11 cellular contexts compared by ENCODE assay signal in genomic region chr14:72961579-72962335, GRCh38. TPM values are rescaled to one million over a fixed set of nuclear protein-coding genes. Genes with fewer than 3 reads are reported as not detected.
DNase-seq lines count a peak whose midpoint lies in the region; ATAC-seq, FAIRE-seq and TF ChIP-seq lines count a peak whose summit lies in the region.
"Had no signal": no experiment of that assay in that cellular context is flagged by ENCODE, and none has a peak within 500 bp of the region (broad histone marks: within the 10 kb centered on the region; RNA-seq: fewer than 3 reads in every experiment).

No MANE protein-coding gene starts in this region.

- no peaks in the 10 kb centered on the region for H3K79me2 ChIP-seq in smooth muscle cell (ENCODE audit: low read depth)
- H3K79me2 ChIP-seq: hepatocyte had no signal

- no peaks in the 10 kb centered on the region for H3F3A ChIP-seq in smooth muscle cell (ENCODE audit: low read depth)

- no peak overlapping the region for H3K4me2 ChIP-seq in smooth muscle cell
- H3K4me2 ChIP-seq: hepatocyte had no signal

- 74% methylated on average over 10 of the region's 10 CpGs for WGBS in smooth muscle cell (ENCODE audit: low lambda C conversion rate)

- TF ChIP-seq POLR2A in H54 (IDR thresholded peaks at IDR 0.05; ENCODE audit: low read depth, low read length), result no peak

- intact Hi-C loops in head of caudate nucleus (cut with DNase I), result no loop called here

- H4K20me1 ChIP-seq in smooth muscle cell (ENCODE audit: low read depth), result no peaks in the 10 kb centered on the region

- no peak overlapping the region for H3K9ac ChIP-seq in smooth muscle cell (ENCODE audit: low read depth)

- no peak overlapping the region for H2AFZ ChIP-seq in smooth muscle cell (ENCODE audit: low read depth)
- H2AFZ ChIP-seq: hepatocyte had no signal

- H3K27ac ChIP-seq in RWPE2 (ENCODE audit: poor library complexity, severe bottlenecking) (peak overlapping the region; percentile 88), smooth muscle cell (ENCODE audit: low read depth) (peak overlapping the region; percentile 59)
- H3K27ac ChIP-seq: hepatocyte had no signal

- H3K4me3 ChIP-seq in RWPE2 (ENCODE audit: severe bottlenecking), result no peak overlapping the region
- H3K4me3 ChIP-seq in fibroblast of the aortic adventitia (ENCODE audit: low read depth, low read length), result no peak overlapping the region
- H3K4me3 ChIP-seq in smooth muscle cell, result no peak overlapping the region
- H3K4me3 ChIP-seq: hepatocyte, lung had no signal

- no peaks in the 10 kb centered on the region for H3K27me3 ChIP-seq in RWPE2 (ENCODE audit: insufficient read depth, poor library complexity, severe bottlenecking)
- no peaks in the 10 kb centered on the region for H3K27me3 ChIP-seq in smooth muscle cell (ENCODE audit: low read depth)
- H3K27me3 ChIP-seq: hepatocyte had no signal

- 0 out of 2 replicates have a peak, but pooled peaks cover under 1% of the 10 kb centered on the region for H3K36me3 ChIP-seq in RWPE2 (ENCODE audit: low read depth)
- no peaks in the 10 kb centered on the region for H3K36me3 ChIP-seq in smooth muscle cell (ENCODE audit: low read depth)

- H3K9me3 ChIP-seq in RWPE2 (ENCODE audit: severe bottlenecking), result no peaks in the 10 kb centered on the region
- H3K9me3 ChIP-seq in smooth muscle cell (replicated peaks; ENCODE audit: low read depth), result no peaks in the 10 kb centered on the region

- TF ChIP-seq CTCF in RWPE2 (IDR thresholded peaks at IDR 0.05; ENCODE audit: poor library complexity, severe bottlenecking) (no peak), fibroblast of the aortic adventitia (IDR thresholded peaks at IDR 0.05; ENCODE audit: insufficient read depth, low read length) (no peak), smooth muscle cell (IDR thresholded peaks at IDR 0.05; ENCODE audit: borderline replicate concordance, insufficient read depth, poor library complexity, severe bottlenecking) (no peak), GM20000 (IDR thresholded peaks at IDR 0.05; ENCODE audit: extremely low read depth, missing control alignments) (no peak)

- ATAC-seq in RWPE2 (ENCODE audit: low read depth) (peak; percentile 90), HG02870 (IDR thresholded peaks at IDR 0.05; ENCODE audit: unreplicated experiment) (no peak)

- H3K4me1 ChIP-seq in RWPE2 (ENCODE audit: insufficient read depth, poor library complexity, severe bottlenecking) (peaks cover 29% of the 10 kb centered on the region), smooth muscle cell (ENCODE audit: low read depth) (no peaks in the 10 kb centered on the region)

- DNase-seq in H54 (ENCODE audit: insufficient read length, low spot score) (peak; percentile 82), RWPE2 (ENCODE audit: low spot score) (peak; percentile 94), fibroblast of the aortic adventitia (ENCODE audit: low read depth) (peak; percentile 14), smooth muscle cell (lab: John Stamatoyannopoulos, UW; ENCODE audit: unreplicated experiment) (no peak), iPS-NIHi11 (ENCODE audit: low spot score) (no peak), head of caudate nucleus (no peak), GM20000 (ENCODE audit: low spot score) (no peak)
- DNase-seq: activated effector memory CD4-positive, alpha-beta T cell treated with anti-CD3 and anti-CD28 coated beads, Interleukin-2, amount 50 U/mL, for 16 hours had no signal

- FAIRE-seq in H54 (lab: Jason Lieb, UNC), result peak; percentile 68

RNA-seq across cellular contexts. Expression of gene DCAF4, which starts 35.5 kb away (rescaled TPM):
- 20.6 and 21.1 TPM in 2 replicates for total RNA-seq in fibroblast of the aortic adventitia (ENCODE audit: low replicate concordance)
- total RNA-seq in smooth muscle cell, result 9.2 and 13.2 TPM in 2 replicates
- 7.6 and 8.2 TPM in 2 replicates for polyA plus RNA-seq in smooth muscle cell

Comparison
In these comparisons a context has a peak if more than half of its experiments do, and no peak if none do; other contexts are left out.
1. DNase-seq: peak in H54 (single experiment), RWPE2 (single experiment) and fibroblast of the aortic adventitia (single experiment); none in smooth muscle cell (single experiment), iPS-NIHi11 (single experiment), head of caudate nucleus (0 of 42) and GM20000 (single experiment).